12 cellular contexts compared by ENCODE assay signal in genomic region chr4:110869862-110870577, GRCh38.
A peak's percentile ranks its signal among the peaks of the same experiment; 100 is the strongest.
DNase-seq lines count a peak whose midpoint lies in the region; ATAC-seq lines count a peak whose summit lies in the region.
"Had no signal": no experiment of that assay in that cellular context is flagged by ENCODE, and none has a peak within 500 bp of the region (broad histone marks: within the 10 kb centered on the region; RNA-seq: fewer than 3 reads in every experiment).

No MANE protein-coding gene starts in this region.

- peaks cover 0 to 4% (median 0%) of the 10 kb centered on the region in 7 donors for H3K4me1 Mint-ChIP-seq in naive thymus-derived CD4-positive, alpha-beta T cell

- no peaks in the 10 kb centered on the region for H3K9me3 ChIP-seq in naive thymus-derived CD4-positive, alpha-beta T cell (ENCODE audit: control insufficient read depth in 2 of 3, low read length in 3 of 3)
- H3K9me3 ChIP-seq: A549, sigmoid colon had no signal

- POLR2A ChIA-PET in naive thymus-derived CD4-positive, alpha-beta T cell (lab: Charles Lee): no interaction called here

- no peaks in the 10 kb centered on the region for H3K27me3 Mint-ChIP-seq in naive thymus-derived CD4-positive, alpha-beta T cell

- no peak overlapping the region for H3K27ac Mint-ChIP-seq in naive thymus-derived CD4-positive, alpha-beta T cell
- H3K27ac Mint-ChIP-seq: activated CD8-positive, alpha-beta T cell treated with anti-CD3 and anti-CD28 coated beads, Interleukin-2, amount 10 ng/mL, durations not matched to agents 7 days and 5 days had no signal

- no peak overlapping the region for H3K4me3 Mint-ChIP-seq in naive thymus-derived CD4-positive, alpha-beta T cell
- H3K4me3 Mint-ChIP-seq: activated CD8-positive, alpha-beta T cell treated with anti-CD3 and anti-CD28 coated beads, Interleukin-2, amount 10 ng/mL, durations not matched to agents 7 days and 5 days had no signal

- ATAC-seq in HG02642 (IDR thresholded peaks at IDR 0.05; ENCODE audit: poor library complexity, unreplicated experiment) (peak; percentile 77), esophagus mucosa (no peak)
- ATAC-seq in naive thymus-derived CD4-positive, alpha-beta T cell: no peak
- ATAC-seq: A549; activated CD8-positive, alpha-beta T cell treated with anti-CD3 and anti-CD28 coated beads, Interleukin-2, amount 10 ng/mL, durations not matched to agents 7 days and 5 days; K562 had no signal

- H3K9me3 Mint-ChIP-seq in naive thymus-derived CD4-positive, alpha-beta T cell: peaks cover 0 to 6% (median 0%) of the 10 kb centered on the region in 11 donors

- CTCF ChIA-PET in naive thymus-derived CD4-positive, alpha-beta T cell (lab: Charles Lee): no interaction called here

- no peaks in the 10 kb centered on the region for H3K36me3 ChIP-seq in naive thymus-derived CD4-positive, alpha-beta T cell (ENCODE audit: control insufficient read depth in 2 of 3, insufficient read depth in 3 of 3, low read length in 3 of 3)
- H3K36me3 ChIP-seq: sigmoid colon had no signal

- intact Hi-C loops in naive thymus-derived CD4-positive, alpha-beta T cell (cut with micrococcal nuclease): no loop called here

- DNase-seq in NCI-H510A treated with DMSO at 0.1 percent for 48 hours (lab: John Stamatoyannopoulos, UW) (peak; percentile 21), NCI-H510A (lab: John Stamatoyannopoulos, UW) (no peak), MV-4-11 (lab: John Stamatoyannopoulos, UW) (peak; percentile 57), skeletal muscle cell (ENCODE audit: low read depth) (peak; percentile 41), dermis blood vessel endothelial cell (no peak)
- DNase-seq in naive thymus-derived CD4-positive, alpha-beta T cell: no peak
- DNase-seq: activated CD8-positive, alpha-beta T cell treated with anti-CD3 and anti-CD28 coated beads, Interleukin-2, amount 10 ng/mL, durations not matched to agents 7 days and 5 days; sigmoid colon had no signal

- H3K27me3 ChIP-seq in naive thymus-derived CD4-positive, alpha-beta T cell (ENCODE audit: control insufficient read depth in 2 of 2, insufficient read depth in 2 of 2, low read length in 2 of 2): no peaks in the 10 kb centered on the region
- H3K27me3 ChIP-seq: sigmoid colon had no signal

- no peak overlapping the region for H3K4me3 ChIP-seq in skeletal muscle cell (ENCODE audit: low read depth, low read length)
- H3K4me3 ChIP-seq in naive thymus-derived CD4-positive, alpha-beta T cell (ENCODE audit: low read length): no peak overlapping the region
- H3K4me3 ChIP-seq: A549, K562, sigmoid colon had no signal

- H3K4me1 ChIP-seq in naive thymus-derived CD4-positive, alpha-beta T cell (ENCODE audit: control insufficient read depth in 2 of 2, insufficient read depth in 2 of 2, low read length in 2 of 2): no peaks in the 10 kb centered on the region
- H3K4me1 ChIP-seq: A549, sigmoid colon had no signal

- no peaks in the 10 kb centered on the region for H3K36me3 Mint-ChIP-seq in naive thymus-derived CD4-positive, alpha-beta T cell

- H3K27ac ChIP-seq in naive thymus-derived CD4-positive, alpha-beta T cell (ENCODE audit: low read depth, low read length): no peak overlapping the region
- H3K27ac ChIP-seq: A549, sigmoid colon had no signal

Comparison
In these comparisons a context has a peak if more than half of its experiments do, and no peak if none do; other contexts are left out.
1. DNase-seq: peak in NCI-H510A treated with DMSO at 0.1 percent for 48 hours (single experiment), MV-4-11 (single experiment) and skeletal muscle cell (single experiment); none in NCI-H510A (single experiment), naive thymus-derived CD4-positive, alpha-beta T cell (0 of 9) and dermis blood vessel endothelial cell (single experiment).